Comparison of ENCODE assay signal across 13 cellular contexts in the genomic region with DNA sequence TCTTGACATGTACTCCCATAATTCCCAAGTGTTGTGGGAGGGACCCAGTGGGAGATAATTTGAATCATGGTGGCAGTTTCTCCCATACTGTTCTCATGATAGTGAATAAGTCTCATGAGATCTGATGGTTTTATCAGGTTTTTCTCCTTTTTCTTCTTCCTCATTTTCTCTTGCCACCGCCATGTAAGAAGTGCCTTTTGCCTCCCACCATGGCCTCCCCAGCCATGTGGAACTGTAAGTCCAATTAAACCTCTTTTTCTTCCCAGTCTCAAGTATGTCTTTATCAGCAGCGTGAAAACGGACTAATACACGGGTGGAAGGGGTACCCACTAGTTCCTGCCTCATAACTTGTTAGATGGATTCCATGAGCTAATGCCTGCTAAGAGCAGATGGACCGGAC. TPM values are rescaled to one million over a fixed set of nuclear protein-coding genes. Genes with fewer than 3 reads are reported as not detected.
"Had no signal": no experiment of that assay in that cellular context is flagged by ENCODE, and none has a peak within 500 bp of the region (broad histone marks: within the 10 kb centered on the region; RNA-seq: fewer than 3 reads in every experiment).

No MANE protein-coding gene starts in this region.

RNA-seq across cellular contexts. Expression of a gene that starts 26.5 kb away (rescaled TPM):
- total RNA-seq: activated B cell treated with CpG ODN at 0.5 μM for 24 hours; activated CD4-positive, alpha-beta memory T cell treated with anti-CD3 and anti-CD28 coated beads for 36 hours; activated CD4-positive, alpha-beta T cell treated with anti-CD3 and anti-CD28 coated beads for 36 hours; activated CD4-positive, alpha-beta T cell treated with anti-CD3 and anti-CD28 coated beads, Interleukin-2, amount 10 ng/mL, durations not matched to agents 24 days and 14 days; activated CD8-positive, alpha-beta memory T cell treated with anti-CD3 and anti-CD28 coated beads for 36 hours; activated CD8-positive, alpha-beta memory T cell treated with anti-CD3 and anti-CD28 coated beads, Interleukin-2, amount 10 ng/mL, durations not matched to agents 7 days and 5 days; activated CD8-positive, alpha-beta T cell treated with anti-CD3 and anti-CD28 coated beads for 36 hours; activated CD8-positive, alpha-beta T cell treated with anti-CD3 and anti-CD28 coated beads, Interleukin-2, amount 10 ng/mL, durations not matched to agents 7 days and 5 days; T-cell; T-helper 1 cell treated with Interleukin-12 subunit alpha and Interleukin-12 subunit beta and Interleukin-4 antibody, amounts not matched to agents 30 ng/mL and 1 ng/mL, for 36 hours; T-helper 2 cell treated with Interferon-gamma antibody and Interleukin-4, amounts not matched to agents 100 ng/mL and 5 ng/mL, for 36 hours; WTC11 had no signal

RNA-seq across cellular contexts. Expression of a gene that starts 37.5 kb away (rescaled TPM):
- total RNA-seq: activated CD4-positive, alpha-beta memory T cell treated with anti-CD3 and anti-CD28 coated beads, Interleukin-2, amount 10 ng/mL, durations not matched to agents 7 days and 5 days; T-helper 2 cell treated with Interferon-gamma antibody and Interleukin-4, amounts not matched to agents 100 ng/mL and 5 ng/mL, for 36 hours had no signal
